16 cellular contexts compared by ENCODE assay signal in the genomic region with DNA sequence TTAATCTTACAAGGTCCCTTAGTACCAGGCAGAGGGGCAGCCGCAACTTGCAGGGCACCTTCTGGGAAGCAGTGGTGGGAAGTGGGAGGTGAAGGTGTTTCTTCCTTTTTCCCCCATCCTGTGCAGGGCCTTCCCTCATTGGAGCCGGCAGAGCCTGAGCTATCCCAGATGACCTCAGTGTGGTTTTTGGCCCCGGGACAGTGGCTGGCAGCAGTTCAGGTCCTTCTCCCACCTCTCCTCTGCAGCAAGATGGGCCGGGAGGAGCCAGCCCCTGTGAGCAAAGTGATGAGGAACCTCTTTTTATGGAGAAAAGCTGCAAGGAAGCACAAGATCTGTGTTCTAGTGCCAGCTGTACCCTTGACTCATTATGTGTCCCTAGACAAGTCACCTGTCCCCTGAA. TPM values are rescaled to one million over a fixed set of nuclear protein-coding genes. Genes with fewer than 3 reads are reported as not detected.
DNase-seq lines count a peak whose midpoint lies in the region; ATAC-seq, FAIRE-seq and TF ChIP-seq lines count a peak whose summit lies in the region.
"Had no signal": no experiment of that assay in that cellular context is flagged by ENCODE, and none has a peak within 500 bp of the region (broad histone marks: within the 10 kb centered on the region; RNA-seq: fewer than 3 reads in every experiment).

No MANE protein-coding gene starts in this region.

- H3K27me3 Mint-ChIP-seq in activated T-cell treated with anti-CD3 and anti-CD28 coated beads, Interleukin-2, amount 50 U/mL, for 72 hours (ENCODE audit: low read depth) = no peaks in the 10 kb centered on the region
- H3K27me3 Mint-ChIP-seq: CD4-positive, alpha-beta T cell had no signal

- H3K4me1 ChIP-seq in skeletal muscle tissue (ENCODE audit: control insufficient read depth in 3 of 3, insufficient read depth in 3 of 3, low read length in 3 of 3) = peaks cover 11 to 37% (median 28%) of the 10 kb centered on the region in 3 donors
- H3K4me1 ChIP-seq: BE2C had no signal

- H3K27ac ChIP-seq in RWPE1 = peak overlapping the region; percentile 32; the same call in 1 of the 2 replicates
- peak overlapping the region; percentile 89 for H3K27ac ChIP-seq in skeletal muscle tissue (ENCODE audit: low read depth, low read length)
- H3K27ac ChIP-seq: 22Rv1 had no signal

- CTCF ChIA-PET in RWPE1 (lab: Yijun Ruan, JAX) = interaction anchor here (1.0 kb wide), 1 partner anchor 14 kb away, joined by 3 read pairs; no protein-coding TSS in a partner anchor

- ATAC-seq in GM18520 (IDR thresholded peaks at IDR 0.05; ENCODE audit: unreplicated experiment) = no peak
- ATAC-seq in activated T-cell treated with anti-CD3 and anti-CD28 coated beads, Interleukin-2, amount 50 U/mL, for 72 hours (replicated peaks in 1 of 2) = no peak
- ATAC-seq: Panc1, Right ventricle myocardium inferior had no signal

- H3K27me3 ChIP-seq in skeletal muscle tissue (ENCODE audit: control insufficient read depth in 3 of 3, insufficient read depth in 3 of 3, low read length in 3 of 3) = no peaks in the 10 kb centered on the region

- H3K36me3 Mint-ChIP-seq in activated T-cell treated with anti-CD3 and anti-CD28 coated beads, Interleukin-2, amount 50 U/mL, for 72 hours (ENCODE audit: insufficient read depth in 2 of 2) = no peaks in the 10 kb centered on the region

- H3K4me3 ChIP-seq in skeletal muscle tissue (ENCODE audit: low read length in 3 of 3) = no peak overlapping the region

- no peak overlapping the region for H3K4me3 Mint-ChIP-seq in activated T-cell treated with anti-CD3 and anti-CD28 coated beads, Interleukin-2, amount 50 U/mL, for 72 hours
- H3K4me3 Mint-ChIP-seq: CD4-positive, alpha-beta T cell had no signal

- H3K36me3 ChIP-seq in skeletal muscle tissue (ENCODE audit: control insufficient read depth in 3 of 3, insufficient read depth in 3 of 3, low read length in 3 of 3) = peaks cover 19 to 31% (median 28%) of the 10 kb centered on the region in 3 donors
- H3K36me3 ChIP-seq: BE2C had no signal

- TF ChIP-seq CTCF in RWPE1 (conservative IDR thresholded peaks at IDR 0.05; ENCODE audit: low read depth) = no peak

- peak overlapping the region in 1 of 3 donors; percentile 61 for H3K9ac ChIP-seq in skeletal muscle tissue (ENCODE audit: low read depth in 1 of 3, low read length in 3 of 3)

- H3K9me3 Mint-ChIP-seq in activated T-cell treated with anti-CD3 and anti-CD28 coated beads, Interleukin-2, amount 50 U/mL, for 72 hours = no peaks in the 10 kb centered on the region
- H3K9me3 Mint-ChIP-seq: CD4-positive, alpha-beta T cell had no signal

- H3K27ac Mint-ChIP-seq in activated T-cell treated with anti-CD3 and anti-CD28 coated beads, Interleukin-2, amount 50 U/mL, for 72 hours = no peak overlapping the region
- H3K27ac Mint-ChIP-seq: CD4-positive, alpha-beta T cell had no signal

- FAIRE-seq in GM19239 (lab: Jason Lieb, UNC) = no peak

- POLR2A ChIA-PET in RWPE1 (lab: Yijun Ruan, JAX; ENCODE audit: low non-redundant PET) = no interaction called here

- peaks cover 3% of the 10 kb centered on the region for H3K4me1 Mint-ChIP-seq in activated T-cell treated with anti-CD3 and anti-CD28 coated beads, Interleukin-2, amount 50 U/mL, for 72 hours (ENCODE audit: low read depth)

- H3K9me3 ChIP-seq in skeletal muscle tissue (ENCODE audit: control insufficient read depth in 3 of 3, low read length in 3 of 3) = no peaks in the 10 kb centered on the region
- H3K9me3 ChIP-seq: BE2C had no signal

- DNase-seq in DMS79 treated with DMSO at 0.1 percent for 48 hours (lab: John Stamatoyannopoulos, UW) (peak; percentile 37), DMS79 (lab: John Stamatoyannopoulos, UW) (no peak), RWPE1 (ENCODE audit: low spot score) (no peak), kidney tubule cell (ENCODE audit: low spot score) (peak; percentile 20), GM19239 (ENCODE audit: insufficient read length, low spot score) (no peak)
- no peak for DNase-seq in activated T-cell treated with anti-CD3 and anti-CD28 coated beads, Interleukin-2, amount 50 U/mL, for 72 hours
- DNase-seq: BE2C; CD4-positive, alpha-beta T cell; NCI-H1417 treated with DMSO at 0.1 percent for 48 hours; NCI-H2029; NCI-H510A treated with DMSO at 0.1 percent for 48 hours had no signal

RNA-seq across cellular contexts. Expression of a gene that starts 6.8 kb away (rescaled TPM):
- 3.7 TPM for total RNA-seq in skeletal muscle tissue
- total RNA-seq in activated T-cell treated with anti-CD3 and anti-CD28 coated beads, Interleukin-2, amount 50 U/mL, for 72 hours = 1 to 10 TPM; 4.6 to 6.9 TPM

RNA-seq across cellular contexts. Expression of a gene that starts 8.9 kb away (rescaled TPM):
- 13.0 TPM for total RNA-seq in skeletal muscle tissue
- total RNA-seq in activated T-cell treated with anti-CD3 and anti-CD28 coated beads, Interleukin-2, amount 50 U/mL, for 72 hours = 10 to 100 TPM; 12.6 to 13.2 TPM

RNA-seq across cellular contexts. Expression of a gene that starts 27.3 kb away (rescaled TPM):
- total RNA-seq in skeletal muscle tissue = not detected
- under 1 TPM; 0.12 to 0.21 TPM for total RNA-seq in activated T-cell treated with anti-CD3 and anti-CD28 coated beads, Interleukin-2, amount 50 U/mL, for 72 hours

RNA-seq across cellular contexts. Expression of a gene that starts 28.8 kb away (rescaled TPM):
- total RNA-seq in skeletal muscle tissue = not detected
- total RNA-seq in activated T-cell treated with anti-CD3 and anti-CD28 coated beads, Interleukin-2, amount 50 U/mL, for 72 hours = 1 to 10 TPM; 2.6 to 7.4 TPM
- total RNA-seq: Right ventricle myocardium inferior had no signal

RNA-seq across cellular contexts. Expression of a gene that starts 44.2 kb away (rescaled TPM):
- 0.52 TPM for total RNA-seq in skeletal muscle tissue
- total RNA-seq in activated T-cell treated with anti-CD3 and anti-CD28 coated beads, Interleukin-2, amount 50 U/mL, for 72 hours = not detected
- total RNA-seq: CD4-positive, alpha-beta T cell; Right ventricle myocardium inferior had no signal

Comparison
In these comparisons a context has a peak if more than half of its experiments do, and no peak if none do; other contexts are left out.
1. DNase-seq: peak in DMS79 treated with DMSO at 0.1 percent for 48 hours (single experiment) and kidney tubule cell (single experiment); none in DMS79 (single experiment), RWPE1 (single experiment), activated T-cell treated with anti-CD3 and anti-CD28 coated beads, Interleukin-2, amount 50 U/mL, for 72 hours (0 of 2) and GM19239 (single experiment).